12 cellular contexts compared by ENCODE assay signal in the genomic region with DNA sequence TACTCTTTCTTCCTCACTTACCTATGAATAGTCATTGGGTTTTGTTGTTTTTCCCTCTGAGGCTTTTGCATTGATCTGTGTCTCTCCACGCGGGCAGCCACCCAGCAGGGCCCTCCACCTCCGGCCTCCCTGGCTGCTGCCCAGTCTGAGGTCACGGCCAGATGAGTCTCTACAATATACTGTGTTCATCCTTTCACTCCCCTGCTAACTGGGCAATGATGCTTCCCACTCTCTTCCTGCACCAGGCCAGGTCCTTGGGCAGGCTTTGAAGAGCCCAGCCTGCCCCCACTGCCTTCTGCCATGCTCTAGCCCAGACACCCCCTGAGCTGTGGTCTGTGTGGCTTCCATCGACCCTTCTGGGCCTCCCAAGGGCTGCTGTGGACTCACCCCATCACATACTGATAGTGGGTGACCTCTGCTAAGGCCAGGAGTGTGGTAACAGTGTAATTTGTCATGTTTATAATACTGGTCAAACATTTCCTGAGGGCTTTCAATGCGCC. TPM values are rescaled to one million over a fixed set of nuclear protein-coding genes. Genes with fewer than 3 reads are reported as not detected.
DNase-seq lines count a peak whose midpoint lies in the region; ATAC-seq and TF ChIP-seq lines count a peak whose summit lies in the region.
"Had no signal": no experiment of that assay in that cellular context is flagged by ENCODE, and none has a peak within 500 bp of the region (broad histone marks: within the 10 kb centered on the region; RNA-seq: fewer than 3 reads in every experiment).

No MANE protein-coding gene starts in this region.

- peak; percentile 34 to 52 for ATAC-seq in natural killer cell treated with Interleukin-12 subunit alpha and Interleukin-12 subunit beta and Interleukin-15 and Interleukin-18, amount 100 ng/mL, for 72 hours
- ATAC-seq in natural killer cell (no peak), body of pancreas (no peak), upper lobe of left lung (ENCODE audit: low FRiP score in 2 of 2) (peak in 1 of 2 donors; percentile 24), HG02852 (IDR thresholded peaks at IDR 0.05; ENCODE audit: unreplicated experiment) (no peak)

- H3K36me3 Mint-ChIP-seq in natural killer cell treated with Interleukin-12 subunit alpha and Interleukin-12 subunit beta and Interleukin-15 and Interleukin-18, amount 100 ng/mL, for 72 hours, result no peaks in the 10 kb centered on the region
- H3K36me3 Mint-ChIP-seq in natural killer cell, result no peaks in the 10 kb centered on the region

- H3K27ac ChIP-seq in body of pancreas (peak overlapping the region in 3 of 4 donors; percentile 24 to 45 (median 36)), liver (ENCODE audit: low read depth in 1 of 2, low read length in 2 of 2) (peak overlapping the region; percentile 90 to 97), upper lobe of left lung (peak overlapping the region in 3 of 4 donors; percentile 2 to 56 (median 46))
- H3K27ac ChIP-seq: suprapubic skin had no signal

- no peaks in the 10 kb centered on the region for H3K27me3 ChIP-seq in body of pancreas
- no peaks in the 10 kb centered on the region for H3K27me3 ChIP-seq in liver (ENCODE audit: control insufficient read depth in 4 of 4, insufficient read depth in 4 of 4, low read length in 3 of 4)
- H3K27me3 ChIP-seq in upper lobe of left lung, result no peaks in the 10 kb centered on the region
- H3K27me3 ChIP-seq: suprapubic skin had no signal

- peak overlapping the region; percentile 59 to 86 for H3K9ac ChIP-seq in liver (ENCODE audit: low read depth in 1 of 2, low read length in 2 of 2)

- peaks cover 0 to 18% of the 10 kb centered on the region in 2 donors for H3K27me3 Mint-ChIP-seq in natural killer cell treated with Interleukin-12 subunit alpha and Interleukin-12 subunit beta and Interleukin-15 and Interleukin-18, amount 100 ng/mL, for 72 hours
- H3K27me3 Mint-ChIP-seq in natural killer cell (ENCODE audit: low read depth in 2 of 2), result peaks cover 2 to 15% of the 10 kb centered on the region in 2 donors
- H3K27me3 Mint-ChIP-seq: activated B cell treated with CpG ODN at 0.5 μM for 24 hours had no signal

- WGBS in body of pancreas, 2 donors, result 44 to 71% methylated on average over 6 of the region's 6 CpGs
- 18% methylated on average over 6 of the region's 6 CpGs for WGBS in liver
- 43 to 52% methylated on average over 5 to 6 of the region's 6 CpGs for WGBS in upper lobe of left lung, 2 donors

- TF ChIP-seq CTCF in natural killer cell (IDR thresholded peaks at IDR 0.05), result no peak
- no peak for TF ChIP-seq CTCF in body of pancreas (IDR thresholded peaks at IDR 0.05)
- TF ChIP-seq CTCF in liver (IDR thresholded peaks at IDR 0.05; ENCODE audit: low read depth, low read length, missing input control), result no peak
- no peak for TF ChIP-seq CTCF in upper lobe of left lung (IDR thresholded peaks at IDR 0.05)

- TF ChIP-seq RAD21 in liver (IDR thresholded peaks at IDR 0.05), result no peak

- H3K36me3 ChIP-seq in body of pancreas (replicated peaks in 1 of 2; ENCODE audit: insufficient read depth in 1 of 2, low read depth in 2 of 2), result no peaks in the 10 kb centered on the region
- H3K36me3 ChIP-seq in liver (ENCODE audit: control insufficient read depth in 4 of 4, insufficient read depth in 3 of 4, low read depth in 1 of 4, low read length in 3 of 4), result no peaks in the 10 kb centered on the region
- no peaks in the 10 kb centered on the region for H3K36me3 ChIP-seq in upper lobe of left lung
- H3K36me3 ChIP-seq: suprapubic skin had no signal

- no peak for TF ChIP-seq EP300 in upper lobe of left lung (IDR thresholded peaks at IDR 0.05)

- H3K4me1 Mint-ChIP-seq in natural killer cell treated with Interleukin-12 subunit alpha and Interleukin-12 subunit beta and Interleukin-15 and Interleukin-18, amount 100 ng/mL, for 72 hours (ENCODE audit: low read depth in 2 of 2), result peaks cover 25 to 33% of the 10 kb centered on the region in 2 donors
- peaks cover 19 to 32% of the 10 kb centered on the region in 2 donors for H3K4me1 Mint-ChIP-seq in natural killer cell

- intact Hi-C loops in natural killer cell (cut with micrococcal nuclease) (no loop called here), body of pancreas (cut with DNase I) (no loop called here)

- no peak overlapping the region for H3K4me3 Mint-ChIP-seq in natural killer cell treated with Interleukin-12 subunit alpha and Interleukin-12 subunit beta and Interleukin-15 and Interleukin-18, amount 100 ng/mL, for 72 hours
- H3K4me3 Mint-ChIP-seq in natural killer cell, result no peak overlapping the region
- H3K4me3 Mint-ChIP-seq: activated B cell treated with CpG ODN at 0.5 μM for 24 hours; activated T-helper 1 cell treated with anti-CD3 and anti-CD28 coated beads, Interleukin-12 subunit alpha, Interleukin-12 subunit beta, Interleukin-2, Interleukin-4 antibody, amounts not matched to agents 30 ng/mL and 10 ng/mL and 1 ng/mL, durations not matched to agents 14 hours and 24 hours and 36 hours had no signal

- H3K4me3 ChIP-seq in body of pancreas (no peak overlapping the region), liver (ENCODE audit: low read depth in 1 of 3, low read length in 3 of 3) (no peak overlapping the region), upper lobe of left lung (no peak overlapping the region)
- H3K4me3 ChIP-seq: suprapubic skin had no signal

- no peak for DNase-seq in natural killer cell treated with Interleukin-12 subunit alpha and Interleukin-12 subunit beta and Interleukin-15 and Interleukin-18, amount 100 ng/mL, for 72 hours (ENCODE audit: low spot score)
- no peak for DNase-seq in natural killer cell
- no peak for DNase-seq in body of pancreas
- DNase-seq in upper lobe of left lung, result no peak
- DNase-seq in SK-N-DZ (ENCODE audit: low spot score), result no peak
- no peak for DNase-seq in activated CD4-positive, alpha-beta T cell treated with anti-CD3 and anti-CD28 coated beads for 1 hour
- DNase-seq: activated B cell treated with CpG ODN at 0.5 μM for 24 hours had no signal

- H3K4me1 ChIP-seq in body of pancreas (peaks cover 76% of the 10 kb centered on the region), liver (ENCODE audit: control insufficient read depth in 4 of 4, insufficient read depth in 4 of 4, low read length in 3 of 4) (peaks cover 46 to 92% (median 86%) of the 10 kb centered on the region in 4 donors), upper lobe of left lung (peaks cover 47 to 70% (median 67%) of the 10 kb centered on the region in 4 donors)

- no peaks in the 10 kb centered on the region for H3K9me3 ChIP-seq in body of pancreas
- H3K9me3 ChIP-seq in liver (ENCODE audit: control insufficient read depth in 4 of 4, low read length in 3 of 4), result no peaks in the 10 kb centered on the region
- no peaks in the 10 kb centered on the region for H3K9me3 ChIP-seq in upper lobe of left lung
- H3K9me3 ChIP-seq: suprapubic skin had no signal

- H3K9me3 Mint-ChIP-seq in natural killer cell treated with Interleukin-12 subunit alpha and Interleukin-12 subunit beta and Interleukin-15 and Interleukin-18, amount 100 ng/mL, for 72 hours, result no peaks in the 10 kb centered on the region
- H3K9me3 Mint-ChIP-seq in natural killer cell, result no peaks in the 10 kb centered on the region
- H3K9me3 Mint-ChIP-seq: activated B cell treated with CpG ODN at 0.5 μM for 24 hours; activated T-helper 1 cell treated with anti-CD3 and anti-CD28 coated beads, Interleukin-12 subunit alpha, Interleukin-12 subunit beta, Interleukin-2, Interleukin-4 antibody, amounts not matched to agents 30 ng/mL and 10 ng/mL and 1 ng/mL, durations not matched to agents 14 hours and 24 hours and 36 hours had no signal

- H3K27ac Mint-ChIP-seq in natural killer cell treated with Interleukin-12 subunit alpha and Interleukin-12 subunit beta and Interleukin-15 and Interleukin-18, amount 100 ng/mL, for 72 hours, result no peak overlapping the region
- H3K27ac Mint-ChIP-seq in natural killer cell, result no peak overlapping the region
- H3K27ac Mint-ChIP-seq: activated B cell treated with CpG ODN at 0.5 μM for 24 hours; activated T-helper 1 cell treated with anti-CD3 and anti-CD28 coated beads, Interleukin-12 subunit alpha, Interleukin-12 subunit beta, Interleukin-2, Interleukin-4 antibody, amounts not matched to agents 30 ng/mL and 10 ng/mL and 1 ng/mL, durations not matched to agents 14 hours and 24 hours and 36 hours had no signal

- TF ChIP-seq POLR2A in body of pancreas (IDR thresholded peaks at IDR 0.05), result no peak
- TF ChIP-seq POLR2A in upper lobe of left lung (IDR thresholded peaks at IDR 0.05), result no peak

TF ChIP-seq in liver, 16 proteins besides CTCF, POLR2A, EP300 and RAD21 (continues in another document):
- TF ChIP-seq NR2F2 (IDR thresholded peaks at IDR 0.05), result peak; percentile 56
- TF ChIP-seq RXRA (IDR thresholded peaks at IDR 0.05), result peak; percentile 68 to 83
- TF ChIP-seq EGR1 (IDR thresholded peaks at IDR 0.05; ENCODE audit: low read depth in 2 of 2), result no peak
- peak; percentile 23 to 24 for TF ChIP-seq HNF4A (conservative IDR thresholded peaks at IDR 0.05)
- TF ChIP-seq SP1 (IDR thresholded peaks at IDR 0.05), result peak; percentile 18
- TF ChIP-seq YY1 (IDR thresholded peaks at IDR 0.05), result peak; percentile 28

RNA-seq across cellular contexts. Expression of gene PDIA5, which starts 18.0 kb away (rescaled TPM):
- total RNA-seq in natural killer cell treated with Interleukin-12 subunit alpha and Interleukin-12 subunit beta and Interleukin-15 and Interleukin-18, amount 100 ng/mL, for 72 hours, result 10 to 100 TPM; 10.3 to 33.3 TPM
- total RNA-seq in natural killer cell (1 to 10 TPM in 1 of 3 donors, under 1 TPM in 2; 0.59 to 3.3 (median 0.63) TPM), body of pancreas (10 to 100 TPM; 28.8 to 73.2 TPM), liver (10 to 100 TPM; 64.2 to 94.6 TPM), upper lobe of left lung (10 to 100 TPM; 25.1 to 38.8 (median 32.9) TPM)
- polyA plus RNA-seq in liver, result 10 to 100 TPM; 36.8 to 62.3 TPM
- polyA plus RNA-seq in SK-N-DZ (2014; cell fraction: cytosol; rRNA removed), result 13.4 and 14.5 TPM in 2 replicates
- 19.1 and 34.2 TPM in 2 replicates for polyA plus RNA-seq in SK-N-DZ (2014; cell fraction: nucleus; rRNA removed)

RNA-seq across cellular contexts. Expression of gene SEMA5B, which starts 57.2 kb away (rescaled TPM):
- not detected for total RNA-seq in natural killer cell treated with Interleukin-12 subunit alpha and Interleukin-12 subunit beta and Interleukin-15 and Interleukin-18, amount 100 ng/mL, for 72 hours
- total RNA-seq in natural killer cell (under 1 TPM in 1 of 3 donors, not detected in 2; 0.23 TPM), body of pancreas (10 to 100 TPM in 1 of 2 donors, 1 to 10 TPM in 1; 1.0 to 15.2 TPM), liver (1 to 10 TPM in 1 of 2 donors, under 1 TPM in 1; 0.25 to 1.1 TPM), upper lobe of left lung (under 1 TPM in 4 of 6 donors, not detected in 2; 0.33 to 0.71 (median 0.65) TPM)
- under 1 TPM; 0.20 to 0.21 TPM for polyA plus RNA-seq in liver
- 16.9 and 19.9 TPM in 2 replicates for polyA plus RNA-seq in SK-N-DZ (2014; cell fraction: cytosol; rRNA removed)
- 52.4 and 55.5 TPM in 2 replicates for polyA plus RNA-seq in SK-N-DZ (2014; cell fraction: nucleus; rRNA removed)
- total RNA-seq: activated T-helper 1 cell treated with anti-CD3 and anti-CD28 coated beads, Interleukin-12 subunit alpha, Interleukin-12 subunit beta, Interleukin-2, Interleukin-4 antibody, amounts not matched to agents 30 ng/mL and 10 ng/mL and 1 ng/mL, durations not matched to agents 14 hours and 24 hours and 36 hours; pulmonary artery endothelial cell had no signal

Comparison
In these comparisons a context has a peak if more than half of its experiments do, and no peak if none do; other contexts are left out.
1. ATAC-seq: peak in natural killer cell treated with Interleukin-12 subunit alpha and Interleukin-12 subunit beta and Interleukin-15 and Interleukin-18, amount 100 ng/mL, for 72 hours (2 of 2); none in natural killer cell (0 of 3), body of pancreas (single experiment) and HG02852 (single experiment).
2. H3K27ac ChIP-seq: peak in every context shown above with its lines; median percentile 94 in liver; 46 in upper lobe of left lung; 36 in body of pancreas.